In the genomic region with DNA sequence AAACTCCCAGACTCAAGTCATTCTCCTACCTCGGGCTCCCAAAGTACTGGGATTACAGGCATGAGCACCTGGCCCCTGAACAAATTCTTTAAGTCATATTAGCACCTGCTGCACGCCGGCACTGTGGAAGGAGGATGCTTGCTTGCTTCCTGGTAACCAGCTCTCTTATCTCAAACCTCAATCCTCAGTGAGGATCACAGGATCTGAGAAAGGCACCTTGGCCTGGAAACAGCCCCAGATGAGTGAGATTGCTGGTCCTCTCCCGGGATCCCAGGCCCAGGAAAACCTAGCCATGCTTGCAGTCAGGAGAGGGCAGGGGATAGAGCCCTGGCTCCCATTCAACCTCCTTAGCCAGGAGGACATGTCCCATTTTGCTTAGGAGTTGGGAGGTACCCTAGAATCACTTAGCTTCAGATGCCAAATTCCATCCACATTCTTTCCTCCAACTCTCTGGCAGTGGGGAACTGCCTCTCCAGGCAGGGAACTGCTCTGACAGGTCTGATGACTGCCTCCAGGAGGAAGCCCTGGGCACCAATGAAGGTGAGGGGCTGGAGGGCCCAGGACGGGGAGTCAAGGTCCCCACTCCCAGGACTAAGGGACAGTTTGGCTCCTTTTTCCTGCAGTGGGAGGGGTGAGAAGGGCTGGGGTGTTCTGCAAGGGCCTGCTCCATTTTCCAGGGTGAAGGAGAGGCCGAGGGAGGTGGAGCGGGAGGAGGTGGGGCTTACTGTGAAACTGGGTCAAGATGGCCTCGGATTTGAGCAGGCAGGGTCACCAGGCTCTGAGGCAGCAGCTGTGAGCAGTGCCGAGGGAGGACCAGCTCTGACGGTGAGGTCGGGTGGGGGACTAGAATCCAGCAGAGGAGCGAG, we compare ENCODE assay signal across 1 cellular context.
TF ChIP-seq lines count a peak whose summit lies in the region.

No MANE protein-coding gene starts in this region.

TF ChIP-seq in GM12878, 131 proteins besides CTCF, POLR2A, EP300 and RAD21:
- no peak for TF ChIP-seq ESRRA (IDR thresholded peaks at IDR 0.05; ENCODE audit: low read length)
- TF ChIP-seq HCFC1 (IDR thresholded peaks at IDR 0.05; ENCODE audit: low read length) = no peak
- TF ChIP-seq IKZF1 (conservative IDR thresholded peaks at IDR 0.05) = no peak
- TF ChIP-seq, protein P1, sequence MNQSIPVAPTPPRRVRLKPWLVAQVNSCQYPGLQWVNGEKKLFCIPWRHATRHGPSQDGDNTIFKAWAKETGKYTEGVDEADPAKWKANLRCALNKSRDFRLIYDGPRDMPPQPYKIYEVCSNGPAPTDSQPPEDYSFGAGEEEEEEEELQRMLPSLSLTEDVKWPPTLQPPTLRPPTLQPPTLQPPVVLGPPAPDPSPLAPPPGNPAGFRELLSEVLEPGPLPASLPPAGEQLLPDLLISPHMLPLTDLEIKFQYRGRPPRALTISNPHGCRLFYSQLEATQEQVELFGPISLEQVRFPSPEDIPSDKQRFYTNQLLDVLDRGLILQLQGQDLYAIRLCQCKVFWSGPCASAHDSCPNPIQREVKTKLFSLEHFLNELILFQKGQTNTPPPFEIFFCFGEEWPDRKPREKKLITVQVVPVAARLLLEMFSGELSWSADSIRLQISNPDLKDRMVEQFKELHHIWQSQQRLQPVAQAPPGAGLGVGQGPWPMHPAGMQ (IDR thresholded peaks at IDR 0.05; ENCODE audit: borderline replicate concordance) = no peak
- no peak for TF ChIP-seq BMI1 (IDR thresholded peaks at IDR 0.05; ENCODE audit: borderline replicate concordance)
- TF ChIP-seq HDAC6 (IDR thresholded peaks at IDR 0.05; ENCODE audit: unreplicated experiment) = no peak
- TF ChIP-seq POLR2AphosphoS5 (IDR thresholded peaks at IDR 0.05; ENCODE audit: low read length) = no peak
- no peak for TF ChIP-seq ZNF274 (IDR thresholded peaks at IDR 0.05; ENCODE audit: insufficient read depth, insufficient read length)
- TF ChIP-seq ZSCAN29 (IDR thresholded peaks at IDR 0.05) = no peak
- no peak for TF ChIP-seq TCF12 (IDR thresholded peaks at IDR 0.05; ENCODE audit: low read depth, low read length)
- TF ChIP-seq MTA2 (IDR thresholded peaks at IDR 0.05; ENCODE audit: low read depth) = no peak
- TF ChIP-seq YY1 (IDR thresholded peaks at IDR 0.05; ENCODE audit: low read depth, low read length) = no peak
- TF ChIP-seq, protein P2, sequence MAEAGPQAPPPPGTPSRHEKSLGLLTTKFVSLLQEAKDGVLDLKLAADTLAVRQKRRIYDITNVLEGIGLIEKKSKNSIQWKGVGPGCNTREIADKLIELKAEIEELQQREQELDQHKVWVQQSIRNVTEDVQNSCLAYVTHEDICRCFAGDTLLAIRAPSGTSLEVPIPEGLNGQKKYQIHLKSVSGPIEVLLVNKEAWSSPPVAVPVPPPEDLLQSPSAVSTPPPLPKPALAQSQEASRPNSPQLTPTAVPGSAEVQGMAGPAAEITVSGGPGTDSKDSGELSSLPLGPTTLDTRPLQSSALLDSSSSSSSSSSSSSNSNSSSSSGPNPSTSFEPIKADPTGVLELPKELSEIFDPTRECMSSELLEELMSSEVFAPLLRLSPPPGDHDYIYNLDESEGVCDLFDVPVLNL (IDR thresholded peaks at IDR 0.05; ENCODE audit: low read depth, low read length) = no peak
- TF ChIP-seq SMAD5 (IDR thresholded peaks at IDR 0.05; ENCODE audit: low read depth) = no peak
TF ChIP-seq in GM12878: peak in this region for 0.
